ENCODE assay signal across 3 cellular contexts in genomic region chr4:124748965-124749364, GRCh38.
A peak's percentile ranks its signal among the peaks of the same experiment; 100 is the strongest.
TF ChIP-seq lines count a peak whose summit lies in the region.

No MANE protein-coding gene starts in this region.

TF ChIP-seq in IMR-90, 13 proteins besides CTCF, POLR2A, EP300 and RAD21 (continued from another document):
- TF ChIP-seq USF2 (IDR thresholded peaks at IDR 0.05; ENCODE audit: low read depth, low read length): no peak

TF ChIP-seq in Ishikawa, 13 proteins besides CTCF, POLR2A, EP300 and RAD21 (continued from another document):
- no peak for TF ChIP-seq TCF12 (IDR thresholded peaks at IDR 0.05; ENCODE audit: low read depth)

TF ChIP-seq in K562, 482 proteins besides CTCF, POLR2A, EP300 and RAD21:
- TF ChIP-seq, protein P1, sequence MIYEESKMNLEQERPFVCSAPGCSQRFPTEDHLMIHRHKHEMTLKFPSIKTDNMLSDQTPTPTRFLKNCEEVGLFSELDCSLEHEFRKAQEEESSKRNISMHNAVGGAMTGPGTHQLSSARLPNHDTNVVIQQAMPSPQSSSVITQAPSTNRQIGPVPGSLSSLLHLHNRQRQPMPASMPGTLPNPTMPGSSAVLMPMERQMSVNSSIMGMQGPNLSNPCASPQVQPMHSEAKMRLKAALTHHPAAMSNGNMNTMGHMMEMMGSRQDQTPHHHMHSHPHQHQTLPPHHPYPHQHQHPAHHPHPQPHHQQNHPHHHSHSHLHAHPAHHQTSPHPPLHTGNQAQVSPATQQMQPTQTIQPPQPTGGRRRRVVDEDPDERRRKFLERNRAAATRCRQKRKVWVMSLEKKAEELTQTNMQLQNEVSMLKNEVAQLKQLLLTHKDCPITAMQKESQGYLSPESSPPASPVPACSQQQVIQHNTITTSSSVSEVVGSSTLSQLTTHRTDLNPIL (CRISPR knock-in tag; IDR thresholded peaks at IDR 0.05): no peak
- TF ChIP-seq MITF (IDR thresholded peaks at IDR 0.05) (no peak), CEBPB (tag; IDR thresholded peaks at IDR 0.05) (peak; percentile 69), CEBPG (CRISPR knock-in tag; IDR thresholded peaks at IDR 0.05) (no peak), CEBPG (tag; conservative IDR thresholded peaks at IDR 0.05 in 1 of 2, IDR thresholded peaks at IDR 0.05 in 1 of 2) (peak; percentile 11 to 75; a peak in 2 of 4 replicates)
TF ChIP-seq in K562: peak in this region for 2.
